In the genomic region with DNA sequence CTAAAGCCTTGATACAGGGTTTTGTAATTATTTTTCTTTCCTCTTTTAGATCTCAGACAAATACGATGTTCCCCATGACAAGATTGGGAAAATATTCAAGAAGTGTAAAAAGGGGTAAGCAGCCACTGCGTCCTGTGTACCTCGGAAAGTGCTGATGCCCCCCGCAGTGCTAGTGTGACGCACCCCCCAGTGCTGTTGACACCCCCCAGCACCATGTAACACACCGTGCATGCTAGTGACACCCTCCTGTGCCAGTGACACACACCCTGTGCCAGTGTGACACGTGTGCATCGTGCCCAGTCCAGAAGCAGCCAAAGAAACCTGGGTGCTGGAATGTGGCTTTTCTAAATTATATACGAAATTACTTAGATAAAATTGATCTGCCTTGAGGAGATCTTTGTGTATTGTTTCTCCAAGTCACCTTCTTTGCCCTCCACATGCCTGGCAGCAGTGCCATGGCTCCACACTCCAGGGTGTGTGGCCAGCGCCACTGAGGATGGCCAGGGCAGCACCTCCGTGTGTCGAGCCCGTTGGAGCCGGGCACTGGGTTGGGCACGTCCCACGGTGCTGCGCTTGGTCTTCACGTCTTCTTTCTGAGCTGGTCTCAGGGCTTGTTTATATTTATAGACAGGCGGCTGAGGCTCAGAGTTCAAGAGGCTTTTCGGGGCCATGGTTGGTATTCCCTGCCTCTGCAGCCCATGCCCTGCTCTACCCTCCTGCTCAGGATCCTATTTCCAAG, we compare ENCODE assay signal across 1 cellular context.
TF ChIP-seq lines count a peak whose summit lies in the region.

No MANE protein-coding gene starts in this region.

TF ChIP-seq in HepG2, 621 proteins besides CTCF, POLR2A, EP300 and RAD21:
- peak; percentile 33 for TF ChIP-seq AGO2 (optimal IDR thresholded peaks at IDR 0.05; ENCODE audit: low read depth, low read length)
- no peak for TF ChIP-seq IRF2 (CRISPR knock-in tag; IDR thresholded peaks at IDR 0.05)
TF ChIP-seq in HepG2: peak in this region for 1.
